ENCODE assay signal across 13 cellular contexts in genomic region chr10:29838529-29838928, GRCh38.
"Had no signal": no experiment of that assay in that cellular context is flagged by ENCODE, and none has a peak within 500 bp of the region (broad histone marks: within the 10 kb centered on the region; RNA-seq: fewer than 3 reads in every experiment).

No MANE protein-coding gene starts in this region.

- H3K4me3 ChIP-seq: gastrocnemius medialis, psoas muscle, SK-N-MC had no signal

- H3K27ac ChIP-seq: brain microvascular endothelial cell, gastrocnemius medialis, psoas muscle, SK-N-MC had no signal

- H3K27me3 ChIP-seq: brain microvascular endothelial cell, gastrocnemius medialis had no signal

- H3K36me3 ChIP-seq: brain microvascular endothelial cell, gastrocnemius medialis had no signal

- H3K9me3 ChIP-seq: gastrocnemius medialis, psoas muscle had no signal

- DNase-seq: activated CD4-positive, alpha-beta T cell treated with anti-CD3 and anti-CD28 coated beads, Interleukin-2, amount 10 ng/mL, durations not matched to agents 7 days and 5 days; activated CD4-positive, CD25-positive, alpha-beta regulatory T cell; activated CD8-positive, alpha-beta memory T cell treated with anti-CD3 and anti-CD28 coated beads for 24 hours; activated naive CD4-positive, alpha-beta T cell; anterior cingulate cortex; brain microvascular endothelial cell; effector memory CD4-positive, alpha-beta T cell; gastrocnemius medialis; psoas muscle; stimulated activated CD4-positive, alpha-beta T cell treated with anti-CD3 and anti-CD28 coated beads, Interleukin-12 subunit alpha, Interleukin-12 subunit beta, amount 100 ng/mL, for 4 hours; stimulated activated CD4-positive, alpha-beta T cell treated with anti-CD3 and anti-CD28 coated beads, Interleukin-2, amount 100 ng/mL, for 24 hours had no signal

- ATAC-seq: gastrocnemius medialis; psoas muscle; stimulated activated effector memory CD8-positive, alpha-beta T cell treated with anti-CD3 and anti-CD28 coated beads, Interleukin-12 subunit alpha, Interleukin-12 subunit beta, amount 100 ng/mL, for 72 hours had no signal
